22 cellular contexts compared by ENCODE assay signal in genomic region chr6:133160531-133160930, GRCh38.
A peak's percentile ranks its signal among the peaks of the same experiment; 100 is the strongest.
DNase-seq lines count a peak whose midpoint lies in the region; ATAC-seq, FAIRE-seq and TF ChIP-seq lines count a peak whose summit lies in the region.
"Had no signal": no experiment of that assay in that cellular context is flagged by ENCODE, and none has a peak within 500 bp of the region (broad histone marks: within the 10 kb centered on the region; RNA-seq: fewer than 3 reads in every experiment).

No MANE protein-coding gene starts in this region.

- FAIRE-seq in frontal cortex (lab: Jason Lieb, UNC), result no peak
- FAIRE-seq: A549, D721Med, G401.6, GM12891, GM19239, H54, HepG2 had no signal

- H3K27ac Mint-ChIP-seq in HFFc6, result no peak overlapping the region
- H3K27ac Mint-ChIP-seq: CD4-positive, alpha-beta T cell; GM23338 had no signal

- H3K4me3 Mint-ChIP-seq in HFFc6, result no peak overlapping the region
- H3K4me3 Mint-ChIP-seq: CD4-positive, alpha-beta T cell; GM23338 had no signal

- WGBS in mammary epithelial cell (ENCODE audit: low coverage, missing lambda C conversion rate), result 23% methylated on average over 2 of the region's 2 CpGs

- CTCF ChIA-PET in mammary epithelial cell (lab: Charles Lee; ENCODE audit: low non-redundant PET), result no interaction called here

- ATAC-seq in SK-N-SH treated with all-trans-retinoic acid at 6 μM for 48 hours, result peak; percentile 40; the same call in 2 of the 3 replicates
- ATAC-seq: A549, GM23338, HepG2 had no signal

- no peaks in the 10 kb centered on the region for H3K27me3 Mint-ChIP-seq in HFFc6 (ENCODE audit: insufficient read depth)
- H3K27me3 Mint-ChIP-seq: CD4-positive, alpha-beta T cell had no signal

- no peaks in the 10 kb centered on the region for H4K20me1 ChIP-seq in mammary epithelial cell (ENCODE audit: insufficient read depth, low read length)

- TF ChIP-seq POLR2A in breast epithelium (IDR thresholded peaks at IDR 0.05), result no peak

- in situ Hi-C loops in mammary epithelial cell (cut with MboI; ENCODE audit: low sequenced_read_pairs in 2 of 2), result loop anchor here in 1 of 2 donors (25.0 kb wide), 1 partner anchor 198 kb away; no protein-coding TSS in a partner anchor

- no peak overlapping the region for H3K4me3 ChIP-seq in mammary epithelial cell (replicated peaks in 1 of 3; ENCODE audit: insufficient read depth in 1 of 3, low read depth in 2 of 3, low read length in 3 of 3)
- H3K4me3 ChIP-seq in breast epithelium, result no peak overlapping the region
- H3K4me3 ChIP-seq in fibroblast of mammary gland (ENCODE audit: control insufficient read depth, low read depth, low read length), result no peak overlapping the region
- no peak overlapping the region for H3K4me3 ChIP-seq in foreskin fibroblast (ENCODE audit: low read depth in 1 of 2, low read length in 2 of 2)
- H3K4me3 ChIP-seq: A549, GM23338 had no signal

- intact Hi-C loops in mammary epithelial cell (cut with micrococcal nuclease), result no loop called here
- intact Hi-C loops in breast epithelium (cut with DNase I; ENCODE audit: low total_unique reads), result no loop called here

- no peaks in the 10 kb centered on the region for H3K79me2 ChIP-seq in mammary epithelial cell (ENCODE audit: insufficient read depth, low read length)

- H3K4me1 ChIP-seq in mammary epithelial cell (ENCODE audit: insufficient read depth, low read length) (no peaks in the 10 kb centered on the region), breast epithelium (no peaks in the 10 kb centered on the region)
- H3K4me1 ChIP-seq: A549, Caco-2 had no signal

- H3K9ac ChIP-seq in mammary epithelial cell (ENCODE audit: insufficient read depth, low read length), result no peak overlapping the region

- H3K4me2 ChIP-seq in mammary epithelial cell (ENCODE audit: insufficient read depth, low read depth, low read length), result no peak overlapping the region
- H3K4me2 ChIP-seq: A549, GM23338 had no signal

- DNase-seq in mammary epithelial cell (peak; percentile 5), breast epithelium (ENCODE audit: low spot score in 2 of 2) (no peak), fibroblast of mammary gland (ENCODE audit: low read depth) (peak; percentile 40), foreskin fibroblast (peak; percentile 16 to 65), NCI-H446 treated with DMSO at 0.1 percent for 48 hours (lab: John Stamatoyannopoulos, UW) (no peak), frontal cortex (ENCODE audit: low spot score in 2 of 2) (no peak), HFFc6 (no peak)
- DNase-seq: AML-193; Caco-2; CD4-positive, alpha-beta T cell; HCEC 1CT had no signal

- H3K4me1 Mint-ChIP-seq in HFFc6 (ENCODE audit: low read depth), result no peaks in the 10 kb centered on the region

- no peak overlapping the region for H2AFZ ChIP-seq in mammary epithelial cell (ENCODE audit: low read depth, low read length)
- H2AFZ ChIP-seq: GM23338 had no signal

- H3K9me3 ChIP-seq in mammary epithelial cell (replicated peaks; ENCODE audit: insufficient read depth, low read length) (no peaks in the 10 kb centered on the region), breast epithelium (no peaks in the 10 kb centered on the region)
- H3K9me3 ChIP-seq: A549, Caco-2 had no signal

- TF ChIP-seq CTCF in mammary epithelial cell (conservative IDR thresholded peaks at IDR 0.05 in 1 of 2, IDR thresholded peaks at IDR 0.05 in 1 of 2; ENCODE audit: extremely low read depth in 1 of 2, insufficient read depth in 1 of 2, low read depth in 1 of 2, low read length in 2 of 2) (no peak), breast epithelium (IDR thresholded peaks at IDR 0.05) (no peak), fibroblast of mammary gland (conservative IDR thresholded peaks at IDR 0.05; ENCODE audit: control insufficient read depth, insufficient read depth, low read depth, low read length) (no peak), foreskin fibroblast (IDR thresholded peaks at IDR 0.05; ENCODE audit: low read depth, low read length) (no peak), HFFc6 (IDR thresholded peaks at IDR 0.05) (no peak)

- H3K36me3 ChIP-seq in mammary epithelial cell (ENCODE audit: insufficient read depth, low read length) (no peaks in the 10 kb centered on the region), breast epithelium (no peaks in the 10 kb centered on the region)

- no peaks in the 10 kb centered on the region for H3K36me3 Mint-ChIP-seq in HFFc6 (ENCODE audit: low read depth)

- H3K27ac ChIP-seq in mammary epithelial cell (ENCODE audit: insufficient read depth, low read depth, low read length), result no peak overlapping the region
- H3K27ac ChIP-seq in breast epithelium, result no peak overlapping the region
- H3K27ac ChIP-seq: 22Rv1, A549, C4-2B had no signal

- no TSS peak for BruUV-seq in mammary epithelial cell (replicated peaks; lab: Mats Ljungman, UMichigan)

- dilution Hi-C loops in mammary epithelial cell (cut with HindIII; ENCODE audit: low sequenced_read_pairs), result no loop called here

- H3K9me3 Mint-ChIP-seq in HFFc6, result peaks cover 17% of the 10 kb centered on the region
- H3K9me3 Mint-ChIP-seq: CD4-positive, alpha-beta T cell; GM23338 had no signal

- peaks cover 3% of the 10 kb centered on the region for H3K27me3 ChIP-seq in mammary epithelial cell (ENCODE audit: insufficient read depth, low read length)
- no peaks in the 10 kb centered on the region for H3K27me3 ChIP-seq in breast epithelium

TF ChIP-seq in SK-N-SH treated with all-trans-retinoic acid at 6 μM for 48 hours, 23 proteins besides CTCF, POLR2A, EP300 and RAD21 (continues in another document):
- TF ChIP-seq ZNF565 (CRISPR knock-in tag; conservative IDR thresholded peaks at IDR 0.05; ENCODE audit: low read depth) (no peak), ZNF8 (CRISPR knock-in tag; IDR thresholded peaks at IDR 0.05) (no peak), CSRNP3 (CRISPR knock-in tag; IDR thresholded peaks at IDR 0.05) (no peak), OSR1 (CRISPR knock-in tag; IDR thresholded peaks at IDR 0.05) (no peak), PPARA (CRISPR knock-in tag; IDR thresholded peaks at IDR 0.05; ENCODE audit: borderline replicate concordance) (no peak), ZC3H10 (CRISPR knock-in tag; IDR thresholded peaks at IDR 0.05) (no peak), GLIS3 (CRISPR knock-in tag; IDR thresholded peaks at IDR 0.05) (no peak), TOX (CRISPR knock-in tag; IDR thresholded peaks at IDR 0.05; ENCODE audit: borderline replicate concordance) (no peak), POU6F1 (CRISPR knock-in tag; IDR thresholded peaks at IDR 0.05; ENCODE audit: borderline replicate concordance, low read depth) (no peak), ZNF70 (CRISPR knock-in tag; IDR thresholded peaks at IDR 0.05) (no peak), ISL1 (CRISPR knock-in tag; IDR thresholded peaks at IDR 0.05) (no peak), BACH2 (CRISPR knock-in tag; IDR thresholded peaks at IDR 0.05; ENCODE audit: borderline replicate concordance) (no peak), ZFP30 (CRISPR knock-in tag; IDR thresholded peaks at IDR 0.05) (no peak), ARNTL (CRISPR knock-in tag; IDR thresholded peaks at IDR 0.05; ENCODE audit: borderline replicate concordance, low read depth) (no peak)
- TF ChIP-seq, protein P1, sequence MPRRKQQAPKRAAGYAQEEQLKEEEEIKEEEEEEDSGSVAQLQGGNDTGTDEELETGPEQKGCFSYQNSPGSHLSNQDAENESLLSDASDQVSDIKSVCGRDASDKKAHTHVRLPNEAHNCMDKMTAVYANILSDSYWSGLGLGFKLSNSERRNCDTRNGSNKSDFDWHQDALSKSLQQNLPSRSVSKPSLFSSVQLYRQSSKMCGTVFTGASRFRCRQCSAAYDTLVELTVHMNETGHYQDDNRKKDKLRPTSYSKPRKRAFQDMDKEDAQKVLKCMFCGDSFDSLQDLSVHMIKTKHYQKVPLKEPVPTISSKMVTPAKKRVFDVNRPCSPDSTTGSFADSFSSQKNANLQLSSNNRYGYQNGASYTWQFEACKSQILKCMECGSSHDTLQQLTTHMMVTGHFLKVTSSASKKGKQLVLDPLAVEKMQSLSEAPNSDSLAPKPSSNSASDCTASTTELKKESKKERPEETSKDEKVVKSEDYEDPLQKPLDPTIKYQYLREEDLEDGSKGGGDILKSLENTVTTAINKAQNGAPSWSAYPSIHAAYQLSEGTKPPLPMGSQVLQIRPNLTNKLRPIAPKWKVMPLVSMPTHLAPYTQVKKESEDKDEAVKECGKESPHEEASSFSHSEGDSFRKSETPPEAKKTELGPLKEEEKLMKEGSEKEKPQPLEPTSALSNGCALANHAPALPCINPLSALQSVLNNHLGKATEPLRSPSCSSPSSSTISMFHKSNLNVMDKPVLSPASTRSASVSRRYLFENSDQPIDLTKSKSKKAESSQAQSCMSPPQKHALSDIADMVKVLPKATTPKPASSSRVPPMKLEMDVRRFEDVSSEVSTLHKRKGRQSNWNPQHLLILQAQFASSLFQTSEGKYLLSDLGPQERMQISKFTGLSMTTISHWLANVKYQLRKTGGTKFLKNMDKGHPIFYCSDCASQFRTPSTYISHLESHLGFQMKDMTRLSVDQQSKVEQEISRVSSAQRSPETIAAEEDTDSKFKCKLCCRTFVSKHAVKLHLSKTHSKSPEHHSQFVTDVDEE (CRISPR knock-in tag; IDR thresholded peaks at IDR 0.05), result no peak

Comparison
In these comparisons a context has a peak if more than half of its experiments do, and no peak if none do; other contexts are left out.
1. DNase-seq: peak in mammary epithelial cell (single experiment), fibroblast of mammary gland (single experiment) and foreskin fibroblast (2 of 2); none in breast epithelium (0 of 2), NCI-H446 treated with DMSO at 0.1 percent for 48 hours (single experiment), frontal cortex (0 of 2) and HFFc6 (single experiment).